ENCODE assay signal across 21 cellular contexts in the genomic region with DNA sequence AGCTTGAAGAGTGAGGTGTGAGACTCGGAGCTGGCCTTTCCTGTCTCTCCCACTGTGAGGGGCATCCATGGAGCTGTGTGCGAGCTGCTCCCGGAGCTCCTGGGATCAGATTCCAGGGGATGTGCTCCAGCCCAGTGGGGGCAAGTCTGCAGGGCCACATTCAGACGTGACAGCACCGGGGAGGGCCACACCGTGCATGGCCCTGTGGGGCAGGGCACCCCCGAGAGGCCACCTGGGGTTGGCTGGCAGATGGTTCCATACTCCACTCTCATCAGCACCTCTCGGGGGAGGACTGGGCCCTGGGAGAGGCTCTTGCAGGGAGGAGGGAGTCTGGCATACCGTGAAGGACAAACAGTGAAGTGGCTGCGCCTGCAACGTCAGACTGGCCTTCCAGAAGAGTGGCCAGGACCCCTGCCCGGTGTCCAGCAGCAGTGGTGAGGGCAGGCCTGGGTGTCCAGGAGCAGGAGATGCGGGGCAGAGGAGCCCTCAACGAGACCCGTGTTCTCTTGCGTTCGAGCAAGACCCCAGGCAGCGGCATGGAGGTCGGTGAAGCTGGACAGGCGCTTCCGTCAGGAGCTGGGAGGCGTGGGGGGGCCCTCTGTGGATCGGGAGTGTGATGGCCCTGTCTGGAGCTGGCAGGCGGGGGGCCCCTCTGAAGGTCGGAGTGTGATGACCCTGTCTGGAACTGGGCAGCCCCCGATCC.
"Had no signal": no experiment of that assay in that cellular context is flagged by ENCODE, and none has a peak within 500 bp of the region (broad histone marks: within the 10 kb centered on the region; RNA-seq: fewer than 3 reads in every experiment).

No MANE protein-coding gene starts in this region.

- H3K36me3 ChIP-seq: pancreas had no signal

- ATAC-seq: effector memory CD8-positive, alpha-beta T cell; left lobe of liver; mucosa of descending colon; pancreas; sciatic nerve; stimulated activated naive B cell treated with anti-CD40 and anti-IgM and Interleukin-4, amounts not matched to agents 10 μg/mL and 1 μg/mL and 100 μg/mL, for 72 hours; T-cell had no signal

- H3K27ac ChIP-seq: epithelial cell of prostate, pancreas had no signal

- H3K4me3 ChIP-seq: mucosa of descending colon, pancreas had no signal

- DNase-seq: activated B cell treated with CpG ODN at 0.5 μM for 24 hours; activated CD4-positive, alpha-beta memory T cell treated with anti-CD3 and anti-CD28 coated beads for 36 hours; activated CD4-positive, alpha-beta T cell treated with anti-CD3 and anti-CD28 coated beads for 4 hours; activated naive CD4-positive, alpha-beta T cell treated with Interleukin-2 at 50 U/mL for 16 hours; activated naive CD8-positive, alpha-beta T cell treated with anti-CD3 and anti-CD28 coated beads, Interleukin-2, amount 10 ng/mL, durations not matched to agents 7 days and 5 days; activated T-cell treated with anti-CD3 and anti-CD28 coated beads for 4 hours; amygdala; caudate nucleus; effector memory CD8-positive, alpha-beta T cell; foreskin fibroblast; hippocampal formation; mucosa of descending colon; naive B cell; stimulated activated CD4-positive, alpha-beta T cell treated with anti-CD3 and anti-CD28 coated beads, Interleukin-4, amount 100 ng/mL, for 4 hours; stimulated activated naive B cell treated with anti-CD40 and anti-IgM and Interleukin-4, amounts not matched to agents 10 μg/mL and 1 μg/mL and 100 μg/mL, for 72 hours; T-cell had no signal

- H3K9me3 ChIP-seq: mucosa of descending colon, pancreas had no signal

- FAIRE-seq: keratinocyte, pancreas had no signal

- H3K4me1 ChIP-seq: pancreas had no signal

- H3K27me3 ChIP-seq: pancreas had no signal
